ENCODE assay signal across 24 cellular contexts in the genomic region with DNA sequence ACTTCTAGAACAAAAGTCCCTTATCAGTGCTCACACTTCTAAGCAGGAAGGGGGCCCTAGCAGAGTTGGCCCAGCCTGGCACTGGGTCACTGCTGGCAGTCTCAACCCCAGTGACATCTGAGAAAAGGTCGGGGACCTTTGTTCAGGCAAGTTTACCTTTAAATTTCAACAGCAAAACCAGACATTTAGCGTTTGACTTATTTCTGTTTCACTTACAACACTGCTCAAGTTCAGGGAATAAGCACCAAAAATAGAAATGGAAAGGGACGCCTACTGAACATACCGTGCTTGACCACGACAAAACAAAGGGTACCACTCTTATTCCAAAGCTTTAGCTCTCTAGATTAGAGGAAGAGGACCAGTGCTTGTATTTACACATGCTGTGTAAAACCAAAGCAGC. TPM values are rescaled to one million over a fixed set of nuclear protein-coding genes. Genes with fewer than 3 reads are reported as not detected.
DNase-seq lines count a peak whose midpoint lies in the region; ATAC-seq and TF ChIP-seq lines count a peak whose summit lies in the region.
"Had no signal": no experiment of that assay in that cellular context is flagged by ENCODE, and none has a peak within 500 bp of the region (broad histone marks: within the 10 kb centered on the region; RNA-seq: fewer than 3 reads in every experiment).

No MANE protein-coding gene starts in this region.

- no peaks in the 10 kb centered on the region for H3K9me3 Mint-ChIP-seq in activated naive CD8-positive, alpha-beta T cell treated with anti-CD3 and anti-CD28 coated beads, Interleukin-2, amount 50 U/mL, for 24 hours
- H3K9me3 Mint-ChIP-seq in progenitor cell of endocrine pancreas (ENCODE audit: low read depth), result no peaks in the 10 kb centered on the region
- H3K9me3 Mint-ChIP-seq: activated naive CD4-positive, alpha-beta T cell treated with anti-CD3 and anti-CD28 coated beads, Interleukin-2, amount 50 U/mL, for 72 hours; central memory CD8-positive, alpha-beta T cell; GM23338; natural killer cell treated with Interleukin-12 subunit alpha and Interleukin-12 subunit beta and Interleukin-15 and Interleukin-18, amount 100 ng/mL, for 72 hours had no signal

- H3K27ac Mint-ChIP-seq in T-helper 17 cell (peak overlapping the region; percentile 76), progenitor cell of endocrine pancreas (peak overlapping the region; percentile 33)
- no peak overlapping the region for H3K27ac Mint-ChIP-seq in activated naive CD8-positive, alpha-beta T cell treated with anti-CD3 and anti-CD28 coated beads, Interleukin-2, amount 50 U/mL, for 24 hours
- H3K27ac Mint-ChIP-seq: activated CD4-positive, alpha-beta T cell treated with anti-CD3 and anti-CD28 coated beads for 36 hours; GM23338; natural killer cell treated with Interleukin-12 subunit alpha and Interleukin-12 subunit beta and Interleukin-15 and Interleukin-18, amount 100 ng/mL, for 72 hours had no signal

- H3K36me3 Mint-ChIP-seq in T-helper 17 cell (ENCODE audit: low read depth), result peaks cover 14% of the 10 kb centered on the region
- H3K36me3 Mint-ChIP-seq in activated naive CD8-positive, alpha-beta T cell treated with anti-CD3 and anti-CD28 coated beads, Interleukin-2, amount 50 U/mL, for 24 hours (ENCODE audit: low read depth), result peaks cover 71% of the 10 kb centered on the region
- H3K36me3 Mint-ChIP-seq in progenitor cell of endocrine pancreas (ENCODE audit: insufficient read depth), result peaks cover 29% of the 10 kb centered on the region

- DNase-seq in T-helper 17 cell (no peak), left ventricle myocardium superior (no peak), progenitor cell of endocrine pancreas (ENCODE audit: low spot score, unreplicated experiment) (no peak), NCI-H345 treated with DMSO at 0.1 percent for 48 hours (lab: John Stamatoyannopoulos, UW; ENCODE audit: unreplicated experiment) (no peak), GM03348 (ENCODE audit: low spot score) (no peak), cerebellum (ENCODE audit: low spot score) (no peak), CD1c-positive myeloid dendritic cell (ENCODE audit: extremely low spot score) (no peak)
- DNase-seq in activated naive CD8-positive, alpha-beta T cell treated with anti-CD3 and anti-CD28 coated beads, Interleukin-2, amount 50 U/mL, for 24 hours, result no peak
- DNase-seq: activated CD4-positive, alpha-beta T cell treated with anti-CD3 and anti-CD28 coated beads for 36 hours; dorsolateral prefrontal cortex; lower lobe of right lung; NCI-H1417 treated with DMSO at 0.1 percent for 48 hours; NCI-H2081 treated with DMSO at 0.1 percent for 48 hours; NCI-H446; NCI-H774; stimulated activated CD4-positive, alpha-beta T cell treated with anti-CD3 and anti-CD28 coated beads, Interleukin-12 subunit alpha, Interleukin-12 subunit beta, amount 100 ng/mL, for 4 hours; stimulated activated CD4-positive, alpha-beta T cell treated with anti-CD3 and anti-CD28 coated beads, Interleukin-4, amount 100 ng/mL, for 1 hour; T-helper 1 cell had no signal

- H3K4me3 Mint-ChIP-seq in T-helper 17 cell (no peak overlapping the region), progenitor cell of endocrine pancreas (ENCODE audit: low read depth) (no peak overlapping the region)
- no peak overlapping the region for H3K4me3 Mint-ChIP-seq in activated naive CD8-positive, alpha-beta T cell treated with anti-CD3 and anti-CD28 coated beads, Interleukin-2, amount 50 U/mL, for 24 hours
- H3K4me3 Mint-ChIP-seq: activated CD4-positive, alpha-beta T cell treated with anti-CD3 and anti-CD28 coated beads for 36 hours; central memory CD8-positive, alpha-beta T cell; GM23338; natural killer cell treated with Interleukin-12 subunit alpha and Interleukin-12 subunit beta and Interleukin-15 and Interleukin-18, amount 100 ng/mL, for 72 hours had no signal

- ATAC-seq in T-helper 17 cell (no peak), left ventricle myocardium superior (peak; percentile 75)
- peak; percentile 43 for ATAC-seq in activated naive CD8-positive, alpha-beta T cell treated with anti-CD3 and anti-CD28 coated beads, Interleukin-2, amount 50 U/mL, for 24 hours
- ATAC-seq: activated CD4-positive, alpha-beta T cell treated with anti-CD3 and anti-CD28 coated beads for 36 hours; activated naive CD4-positive, alpha-beta T cell treated with anti-CD3 and anti-CD28 coated beads, Interleukin-2, amount 50 U/mL, for 72 hours; GM23338; lower lobe of right lung; natural killer cell treated with Interleukin-12 subunit alpha and Interleukin-12 subunit beta and Interleukin-15 and Interleukin-18, amount 100 ng/mL, for 72 hours had no signal

- no peak for TF ChIP-seq CTCF in progenitor cell of endocrine pancreas (IDR thresholded peaks at IDR 0.05; ENCODE audit: unreplicated experiment)

- H3K9me3 ChIP-seq in T-helper 17 cell (ENCODE audit: control insufficient read depth, low read length, poor library complexity, severe bottlenecking), result no peaks in the 10 kb centered on the region
- H3K9me3 ChIP-seq: lower lobe of right lung, suprapubic skin, vagina had no signal

- H3K27me3 Mint-ChIP-seq in T-helper 17 cell, result no peaks in the 10 kb centered on the region
- no peaks in the 10 kb centered on the region for H3K27me3 Mint-ChIP-seq in activated naive CD8-positive, alpha-beta T cell treated with anti-CD3 and anti-CD28 coated beads, Interleukin-2, amount 50 U/mL, for 24 hours
- H3K27me3 Mint-ChIP-seq in progenitor cell of endocrine pancreas, result no peaks in the 10 kb centered on the region
- H3K27me3 Mint-ChIP-seq: activated CD4-positive, alpha-beta T cell treated with anti-CD3 and anti-CD28 coated beads for 36 hours; central memory CD8-positive, alpha-beta T cell; natural killer cell treated with Interleukin-12 subunit alpha and Interleukin-12 subunit beta and Interleukin-15 and Interleukin-18, amount 100 ng/mL, for 72 hours had no signal

- H3K4me1 Mint-ChIP-seq in T-helper 17 cell (peaks cover 11% of the 10 kb centered on the region), progenitor cell of endocrine pancreas (ENCODE audit: low read depth) (peaks cover 4% of the 10 kb centered on the region)
- H3K4me1 Mint-ChIP-seq in activated naive CD8-positive, alpha-beta T cell treated with anti-CD3 and anti-CD28 coated beads, Interleukin-2, amount 50 U/mL, for 24 hours, result peaks cover 10% of the 10 kb centered on the region

- intact Hi-C loops in left ventricle myocardium superior (cut with micrococcal nuclease), result no loop called here

RNA-seq across cellular contexts. Expression of a gene that starts 26.2 kb away (rescaled TPM):
- 10 to 100 TPM; 54.5 to 72.2 TPM for total RNA-seq in T-helper 17 cell
- 47.7 TPM for total RNA-seq in left ventricle myocardium superior
- total RNA-seq in progenitor cell of endocrine pancreas, result 72.6 and 74.4 TPM in 2 replicates
- total RNA-seq in cerebellum, result 45.4 TPM
